ENCODE assay signal across 1 cellular context in the genomic region with DNA sequence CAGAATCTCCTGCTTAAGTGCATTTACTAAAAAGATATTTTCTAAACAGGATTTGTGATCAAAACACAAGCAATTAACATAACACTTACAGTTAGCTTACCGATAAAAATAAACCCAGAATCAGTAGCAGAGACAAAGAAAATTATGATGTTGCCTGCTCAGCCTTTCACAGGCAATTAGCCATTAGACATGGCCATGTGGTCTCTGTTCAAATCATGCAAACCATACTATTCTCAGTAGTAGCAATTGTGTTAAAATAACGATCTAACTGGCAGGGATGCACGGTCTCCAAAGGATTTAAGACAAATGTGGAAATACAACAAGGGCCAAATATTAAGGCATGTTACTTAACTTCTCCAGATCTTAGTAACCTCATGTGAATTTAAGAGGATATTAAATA.
A peak's percentile ranks its signal among the peaks of the same experiment; 100 is the strongest.
TF ChIP-seq lines count a peak whose summit lies in the region.

No MANE protein-coding gene starts in this region.

TF ChIP-seq in HEK293, 187 proteins besides CTCF, POLR2A, EP300 and RAD21 (continued from another document):
- TF ChIP-seq, protein P1, sequence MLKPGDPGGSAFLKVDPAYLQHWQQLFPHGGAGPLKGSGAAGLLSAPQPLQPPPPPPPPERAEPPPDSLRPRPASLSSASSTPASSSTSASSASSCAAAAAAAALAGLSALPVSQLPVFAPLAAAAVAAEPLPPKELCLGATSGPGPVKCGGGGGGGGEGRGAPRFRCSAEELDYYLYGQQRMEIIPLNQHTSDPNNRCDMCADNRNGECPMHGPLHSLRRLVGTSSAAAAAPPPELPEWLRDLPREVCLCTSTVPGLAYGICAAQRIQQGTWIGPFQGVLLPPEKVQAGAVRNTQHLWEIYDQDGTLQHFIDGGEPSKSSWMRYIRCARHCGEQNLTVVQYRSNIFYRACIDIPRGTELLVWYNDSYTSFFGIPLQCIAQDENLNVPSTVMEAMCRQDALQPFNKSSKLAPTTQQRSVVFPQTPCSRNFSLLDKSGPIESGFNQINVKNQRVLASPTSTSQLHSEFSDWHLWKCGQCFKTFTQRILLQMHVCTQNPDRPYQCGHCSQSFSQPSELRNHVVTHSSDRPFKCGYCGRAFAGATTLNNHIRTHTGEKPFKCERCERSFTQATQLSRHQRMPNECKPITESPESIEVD (tag by site-specific recombination; IDR thresholded peaks at IDR 0.05) = peak; percentile 76
